Comparison of ENCODE assay signal across 1 cellular context in the genomic region with DNA sequence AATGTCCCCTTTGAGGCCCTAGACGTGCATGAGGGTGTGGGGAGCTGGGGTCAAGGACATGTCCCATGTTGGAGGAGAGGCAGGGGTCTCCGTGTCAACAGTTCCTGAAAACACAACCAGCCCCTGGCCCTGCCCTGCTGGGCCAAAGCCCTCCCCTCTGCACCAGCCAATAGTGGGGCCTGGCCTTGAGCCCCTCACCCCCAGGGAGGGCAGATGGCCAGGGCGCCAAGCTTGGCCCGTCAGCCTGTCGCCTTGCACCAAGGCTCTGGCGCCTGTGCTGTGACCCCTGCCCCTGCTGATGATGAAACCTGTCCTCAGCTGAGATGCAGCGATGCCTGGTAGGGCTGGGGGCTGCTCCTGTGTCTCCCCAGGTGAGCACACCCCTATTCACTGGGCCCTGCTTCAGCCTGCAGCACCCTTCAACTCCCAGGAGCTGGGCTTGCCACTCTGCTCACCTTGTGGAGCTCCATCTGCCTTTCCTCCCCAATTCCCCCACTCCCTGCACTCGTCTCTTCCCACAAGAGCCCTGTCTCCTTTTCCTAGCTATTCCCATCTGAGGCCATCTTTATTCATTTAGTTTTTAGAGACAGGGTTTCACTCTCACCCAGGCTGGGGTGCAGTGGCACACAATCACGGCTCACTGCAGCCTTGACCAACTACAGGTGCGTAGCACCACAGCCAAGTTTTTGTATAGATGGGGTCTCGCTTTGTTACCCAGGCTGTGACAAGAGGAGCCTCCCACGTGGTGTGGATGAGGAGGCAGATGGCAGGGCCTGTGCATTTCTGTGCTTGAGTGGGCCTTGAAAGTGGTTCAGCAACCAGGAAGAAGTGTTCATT.
TF ChIP-seq lines count a peak whose summit lies in the region.

No MANE protein-coding gene starts in this region.

TF ChIP-seq in SK-N-SH treated with all-trans-retinoic acid at 6 μM for 48 hours, 23 proteins besides CTCF, POLR2A, EP300 and RAD21 (continued from another document):
- TF ChIP-seq, protein P1, sequence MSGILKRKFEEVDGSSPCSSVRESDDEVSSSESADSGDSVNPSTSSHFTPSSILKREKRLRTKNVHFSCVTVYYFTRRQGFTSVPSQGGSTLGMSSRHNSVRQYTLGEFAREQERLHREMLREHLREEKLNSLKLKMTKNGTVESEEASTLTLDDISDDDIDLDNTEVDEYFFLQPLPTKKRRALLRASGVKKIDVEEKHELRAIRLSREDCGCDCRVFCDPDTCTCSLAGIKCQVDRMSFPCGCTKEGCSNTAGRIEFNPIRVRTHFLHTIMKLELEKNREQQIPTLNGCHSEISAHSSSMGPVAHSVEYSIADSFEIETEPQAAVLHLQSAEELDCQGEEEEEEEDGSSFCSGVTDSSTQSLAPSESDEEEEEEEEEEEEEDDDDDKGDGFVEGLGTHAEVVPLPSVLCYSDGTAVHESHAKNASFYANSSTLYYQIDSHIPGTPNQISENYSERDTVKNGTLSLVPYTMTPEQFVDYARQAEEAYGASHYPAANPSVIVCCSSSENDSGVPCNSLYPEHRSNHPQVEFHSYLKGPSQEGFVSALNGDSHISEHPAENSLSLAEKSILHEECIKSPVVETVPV (CRISPR knock-in tag; IDR thresholded peaks at IDR 0.05): no peak
- TF ChIP-seq OSR1 (CRISPR knock-in tag; IDR thresholded peaks at IDR 0.05) (no peak), ARNTL (CRISPR knock-in tag; IDR thresholded peaks at IDR 0.05; ENCODE audit: borderline replicate concordance, low read depth) (no peak), ISL1 (CRISPR knock-in tag; IDR thresholded peaks at IDR 0.05) (no peak), BACH2 (CRISPR knock-in tag; IDR thresholded peaks at IDR 0.05; ENCODE audit: borderline replicate concordance) (no peak), ZNF565 (CRISPR knock-in tag; conservative IDR thresholded peaks at IDR 0.05; ENCODE audit: low read depth) (no peak), ZC3H10 (CRISPR knock-in tag; IDR thresholded peaks at IDR 0.05) (no peak), CSDC2 (CRISPR knock-in tag; IDR thresholded peaks at IDR 0.05) (no peak)
- TF ChIP-seq, protein P2, sequence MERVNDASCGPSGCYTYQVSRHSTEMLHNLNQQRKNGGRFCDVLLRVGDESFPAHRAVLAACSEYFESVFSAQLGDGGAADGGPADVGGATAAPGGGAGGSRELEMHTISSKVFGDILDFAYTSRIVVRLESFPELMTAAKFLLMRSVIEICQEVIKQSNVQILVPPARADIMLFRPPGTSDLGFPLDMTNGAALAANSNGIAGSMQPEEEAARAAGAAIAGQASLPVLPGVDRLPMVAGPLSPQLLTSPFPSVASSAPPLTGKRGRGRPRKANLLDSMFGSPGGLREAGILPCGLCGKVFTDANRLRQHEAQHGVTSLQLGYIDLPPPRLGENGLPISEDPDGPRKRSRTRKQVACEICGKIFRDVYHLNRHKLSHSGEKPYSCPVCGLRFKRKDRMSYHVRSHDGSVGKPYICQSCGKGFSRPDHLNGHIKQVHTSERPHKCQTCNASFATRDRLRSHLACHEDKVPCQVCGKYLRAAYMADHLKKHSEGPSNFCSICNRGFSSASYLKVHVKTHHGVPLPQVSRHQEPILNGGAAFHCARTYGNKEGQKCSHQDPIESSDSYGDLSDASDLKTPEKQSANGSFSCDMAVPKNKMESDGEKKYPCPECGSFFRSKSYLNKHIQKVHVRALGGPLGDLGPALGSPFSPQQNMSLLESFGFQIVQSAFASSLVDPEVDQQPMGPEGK (CRISPR knock-in tag; IDR thresholded peaks at IDR 0.05; ENCODE audit: borderline replicate concordance): no peak
